ENCODE assay signal across 10 cellular contexts in genomic region chr5:72210913-72211670, GRCh38.
A peak's percentile ranks its signal among the peaks of the same experiment; 100 is the strongest.
DNase-seq lines count a peak whose midpoint lies in the region; ATAC-seq and TF ChIP-seq lines count a peak whose summit lies in the region.
"Had no signal": no experiment of that assay in that cellular context is flagged by ENCODE, and none has a peak within 500 bp of the region (broad histone marks: within the 10 kb centered on the region; RNA-seq: fewer than 3 reads in every experiment).

No MANE protein-coding gene starts in this region.

- TF ChIP-seq EP300 in gastroesophageal sphincter (IDR thresholded peaks at IDR 0.05), result no peak

- H3K9me3 ChIP-seq in gastroesophageal sphincter, result no peaks in the 10 kb centered on the region

- H3K4me3 ChIP-seq in WI38 (ENCODE audit: low read depth, low read length) (peak overlapping the region; percentile 26), gastroesophageal sphincter (no peak overlapping the region)

- in situ Hi-C loops in G401 (cut with HindIII; ENCODE audit: low sequenced_read_pairs), result no loop called here

- DNase-seq in G401 (ENCODE audit: low spot score), result peak; percentile 63
- DNase-seq in renal cortical epithelial cell (ENCODE audit: low read depth), result peak; percentile 83
- no peak for DNase-seq in NCI-H524 (lab: John Stamatoyannopoulos, UW)
- DNase-seq in NCI-H128 (lab: John Stamatoyannopoulos, UW; ENCODE audit: unreplicated experiment), result no peak
- no peak for DNase-seq in NCI-H510A treated with DMSO at 0.1 percent for 48 hours (lab: John Stamatoyannopoulos, UW)
- DNase-seq: activated CD4-positive, CD25-positive, alpha-beta regulatory T cell had no signal

- peak overlapping the region; percentile 14 to 73 (median 63) for H3K27ac ChIP-seq in gastroesophageal sphincter
- H3K27ac ChIP-seq: HL-60 had no signal

- no peaks in the 10 kb centered on the region for H3K27me3 ChIP-seq in gastroesophageal sphincter

- ATAC-seq in gastroesophageal sphincter (no peak), GM21367 (IDR thresholded peaks at IDR 0.05; ENCODE audit: unreplicated experiment) (no peak)

- no peak for TF ChIP-seq POLR2A in gastroesophageal sphincter (IDR thresholded peaks at IDR 0.05)

- 41 to 57% methylated on average over 2 to 6 of the region's 6 CpGs for WGBS in gastroesophageal sphincter (ENCODE audit: low coverage in 1 of 2), 2 donors

- peaks cover 0 to 34% of the 10 kb centered on the region in 2 donors for H3K36me3 ChIP-seq in gastroesophageal sphincter

- TF ChIP-seq CTCF in WI38 (IDR thresholded peaks at IDR 0.05; ENCODE audit: low read depth, low read length), result no peak
- no peak for TF ChIP-seq CTCF in gastroesophageal sphincter (IDR thresholded peaks at IDR 0.05)

- peaks cover 6 to 19% (median 7%) of the 10 kb centered on the region in 3 donors for H3K4me1 ChIP-seq in gastroesophageal sphincter

Comparison
In these comparisons a context has a peak if more than half of its experiments do, and no peak if none do; other contexts are left out.
1. DNase-seq: peak in G401 (single experiment) and renal cortical epithelial cell (single experiment); none in NCI-H524 (0 of 2), NCI-H128 (single experiment) and NCI-H510A treated with DMSO at 0.1 percent for 48 hours (single experiment).